Comparison of ENCODE assay signal across 1 cellular context in the genomic region with DNA sequence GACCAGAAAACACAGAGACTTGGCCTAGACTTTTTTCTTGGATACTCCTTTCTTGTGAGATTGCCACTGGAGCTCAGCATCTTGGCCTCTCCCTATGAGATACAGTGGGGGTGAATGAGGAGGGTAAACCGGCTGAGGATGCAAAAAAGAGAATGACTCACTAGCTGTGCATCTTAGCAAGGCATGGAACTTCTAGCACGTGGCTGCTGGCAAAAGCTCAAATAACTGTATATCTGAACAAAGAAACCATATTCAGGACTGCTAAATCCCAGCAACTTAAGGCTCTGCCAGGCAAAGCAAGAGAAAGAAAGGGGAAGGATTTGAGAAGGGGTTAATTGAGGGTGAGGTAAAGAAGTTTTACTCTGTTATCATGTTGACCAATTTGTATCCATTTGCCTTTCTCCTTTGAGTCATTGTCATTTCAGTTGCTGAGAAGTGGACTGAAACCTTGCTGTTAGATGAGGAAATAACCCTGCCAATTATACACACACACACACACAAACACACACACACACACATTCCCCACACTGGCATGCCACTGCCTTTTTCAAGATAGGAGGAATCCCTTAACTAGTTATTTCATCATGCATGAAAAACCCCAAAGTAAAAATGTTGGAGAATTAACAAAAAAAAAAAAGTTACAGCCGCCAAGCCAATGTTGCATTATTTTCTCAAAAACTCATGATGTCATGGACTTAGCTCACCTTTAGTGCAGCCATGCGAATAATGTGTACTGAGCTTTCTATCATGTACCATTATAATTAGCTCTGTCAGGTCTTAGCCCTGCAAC.
TF ChIP-seq lines count a peak whose summit lies in the region.

No MANE protein-coding gene starts in this region.

TF ChIP-seq in H1, 55 proteins besides CTCF, POLR2A, EP300 and RAD21 (continued from another document):
- TF ChIP-seq, protein P1, sequence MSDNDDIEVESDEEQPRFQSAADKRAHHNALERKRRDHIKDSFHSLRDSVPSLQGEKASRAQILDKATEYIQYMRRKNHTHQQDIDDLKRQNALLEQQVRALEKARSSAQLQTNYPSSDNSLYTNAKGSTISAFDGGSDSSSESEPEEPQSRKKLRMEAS (IDR thresholded peaks at IDR 0.05), result no peak
